30 cellular contexts compared by ENCODE assay signal in genomic region chr6:121695346-121695745, GRCh38.
DNase-seq lines count a peak whose midpoint lies in the region; ATAC-seq and TF ChIP-seq lines count a peak whose summit lies in the region.
"Had no signal": no experiment of that assay in that cellular context is flagged by ENCODE, and none has a peak within 500 bp of the region (broad histone marks: within the 10 kb centered on the region; RNA-seq: fewer than 3 reads in every experiment).

No MANE protein-coding gene starts in this region.

- H3K4me1 Mint-ChIP-seq in T-helper 2 cell treated with Interferon-gamma antibody and Interleukin-4, amounts not matched to agents 5 μg/mL and 100 μg/mL, for 36 hours (ENCODE audit: low read depth): peaks cover 5% of the 10 kb centered on the region
- H3K4me1 Mint-ChIP-seq in endodermal cell: peaks cover 9% of the 10 kb centered on the region
- H3K4me1 Mint-ChIP-seq: activated CD8-positive, alpha-beta memory T cell treated with anti-CD3 and anti-CD28 coated beads, Interleukin-2, amount 10 ng/mL, durations not matched to agents 7 days and 5 days; CD4-positive, alpha-beta memory T cell; natural killer cell; T-helper 17 cell had no signal

- no peak overlapping the region for H3K4me3 Mint-ChIP-seq in T-helper 2 cell treated with Interferon-gamma antibody and Interleukin-4, amounts not matched to agents 5 μg/mL and 100 μg/mL, for 36 hours
- no peak overlapping the region for H3K4me3 Mint-ChIP-seq in endodermal cell
- H3K4me3 Mint-ChIP-seq: activated CD8-positive, alpha-beta memory T cell treated with anti-CD3 and anti-CD28 coated beads, Interleukin-2, amount 10 ng/mL, durations not matched to agents 7 days and 5 days; CD4-positive, alpha-beta memory T cell; natural killer cell; stimulated activated naive CD8-positive, alpha-beta T cell treated with anti-CD3 and anti-CD28 coated beads, Interleukin-15, Interleukin-2, amounts not matched to agents 100 ng/mL and 50 ng/mL, for 24 hours; T-helper 17 cell had no signal

- no peaks in the 10 kb centered on the region for H3K27me3 ChIP-seq in ACC112 (ENCODE audit: insufficient read depth, low read length)
- H3K27me3 ChIP-seq in endodermal cell (ENCODE audit: control insufficient read depth, insufficient read depth, low read length, poor library complexity, severe bottlenecking): no peaks in the 10 kb centered on the region
- H3K27me3 ChIP-seq: body of pancreas, esophagus squamous epithelium, testis had no signal

- no peaks in the 10 kb centered on the region for H3K9me3 ChIP-seq in endodermal cell (ENCODE audit: control insufficient read depth, low read length)
- H3K9me3 ChIP-seq: body of pancreas, esophagus squamous epithelium, lower lobe of right lung, testis had no signal

- peak overlapping the region; percentile 65 for H2AFZ ChIP-seq in ACC112 (ENCODE audit: low read length, unreplicated experiment)

- H3K9me3 Mint-ChIP-seq in T-helper 2 cell treated with Interferon-gamma antibody and Interleukin-4, amounts not matched to agents 5 μg/mL and 100 μg/mL, for 36 hours: no peaks in the 10 kb centered on the region
- H3K9me3 Mint-ChIP-seq in endodermal cell: no peaks in the 10 kb centered on the region

- H3K36me3 ChIP-seq in ACC112 (ENCODE audit: insufficient read depth, low read length): no peaks in the 10 kb centered on the region
- no peaks in the 10 kb centered on the region for H3K36me3 ChIP-seq in endodermal cell (ENCODE audit: control insufficient read depth, insufficient read depth, low read length)
- H3K36me3 ChIP-seq: esophagus squamous epithelium, lower lobe of right lung had no signal

- H3K9ac ChIP-seq in endodermal cell (ENCODE audit: extremely low read depth, low read length, poor library complexity, severe bottlenecking): no peak overlapping the region

- H3K36me3 Mint-ChIP-seq in T-helper 2 cell treated with Interferon-gamma antibody and Interleukin-4, amounts not matched to agents 5 μg/mL and 100 μg/mL, for 36 hours (ENCODE audit: low read depth): no peaks in the 10 kb centered on the region
- H3K36me3 Mint-ChIP-seq in endodermal cell (ENCODE audit: low read depth): no peaks in the 10 kb centered on the region
- H3K36me3 Mint-ChIP-seq: activated CD8-positive, alpha-beta memory T cell treated with anti-CD3 and anti-CD28 coated beads, Interleukin-2, amount 10 ng/mL, durations not matched to agents 7 days and 5 days; CD4-positive, alpha-beta memory T cell had no signal

- 72 to 91% methylated on average over 3 of the region's 3 CpGs for WGBS in endodermal cell (ENCODE audit: insufficient coverage in 1 of 2, insufficient read length in 1 of 2), 2 experiments

- H3K4me1 ChIP-seq in ACC112 (ENCODE audit: control insufficient read depth, insufficient read depth, low read length, unreplicated experiment) (peaks cover 72% of the 10 kb centered on the region), endodermal cell (ENCODE audit: control insufficient read depth, insufficient read depth, low read length) (no peaks in the 10 kb centered on the region)
- H3K4me1 ChIP-seq: lower lobe of right lung had no signal

- DNase-seq in glomerular visceral epithelial cell (ENCODE audit: extremely low spot score) (peak; percentile 21), sciatic nerve (ENCODE audit: low spot score) (no peak), islet precursor cell (no peak), OCI-M2 (lab: John Stamatoyannopoulos, UW; ENCODE audit: unreplicated experiment) (no peak), endodermal cell (no peak)
- DNase-seq in T-helper 2 cell treated with Interferon-gamma antibody and Interleukin-4, amounts not matched to agents 5 μg/mL and 100 μg/mL, for 36 hours (ENCODE audit: low spot score): no peak
- DNase-seq: activated CD4-positive, alpha-beta T cell treated with anti-CD3 and anti-CD28 coated beads, Interleukin-2, amount 50 U/mL, for 4 hours; activated CD8-positive, alpha-beta memory T cell treated with anti-CD3 and anti-CD28 coated beads, Interleukin-2, amount 10 ng/mL, durations not matched to agents 7 days and 5 days; activated T-cell treated with anti-CD3 and anti-CD28 coated beads, Interleukin-2, amount 50 U/mL, for 48 hours; body of pancreas; CD4-positive, alpha-beta memory T cell; dorsolateral prefrontal cortex; esophagus squamous epithelium; KBM-7; lower lobe of right lung; natural killer cell; NCI-H1105; NCI-H187; NCI-H2171 treated with DMSO at 0.1 percent for 48 hours; NCI-H526; NK-92 treated with Interleukin-12 subunit alpha and Interleukin-12 subunit beta, amount 100 ng/mL, for 24 hours; occipital lobe; PC-3; stimulated activated CD4-positive, alpha-beta T cell treated with anti-CD3 and anti-CD28 coated beads, Interleukin-1b, Interleukin-23, amount 100 ng/mL, for 48 hours; T-helper 17 cell; testis had no signal

- no peaks in the 10 kb centered on the region for H3K27me3 Mint-ChIP-seq in T-helper 2 cell treated with Interferon-gamma antibody and Interleukin-4, amounts not matched to agents 5 μg/mL and 100 μg/mL, for 36 hours (ENCODE audit: low read depth)
- H3K27me3 Mint-ChIP-seq in endodermal cell (ENCODE audit: insufficient read depth): no peaks in the 10 kb centered on the region
- H3K27me3 Mint-ChIP-seq: activated CD8-positive, alpha-beta memory T cell treated with anti-CD3 and anti-CD28 coated beads, Interleukin-2, amount 10 ng/mL, durations not matched to agents 7 days and 5 days; CD4-positive, alpha-beta memory T cell; stimulated activated naive CD8-positive, alpha-beta T cell treated with anti-CD3 and anti-CD28 coated beads, Interleukin-15, Interleukin-2, amounts not matched to agents 100 ng/mL and 50 ng/mL, for 24 hours; T-helper 17 cell had no signal

- H3K27ac ChIP-seq in ACC112 (ENCODE audit: low read depth, low read length) (peak overlapping the region; percentile 41), endodermal cell (ENCODE audit: low read depth, low read length) (no peak overlapping the region)
- H3K27ac ChIP-seq: body of pancreas, esophagus squamous epithelium, lower lobe of right lung, testis had no signal

- no peak overlapping the region for H3K27ac Mint-ChIP-seq in T-helper 2 cell treated with Interferon-gamma antibody and Interleukin-4, amounts not matched to agents 5 μg/mL and 100 μg/mL, for 36 hours
- no peak overlapping the region for H3K27ac Mint-ChIP-seq in endodermal cell
- H3K27ac Mint-ChIP-seq: activated CD8-positive, alpha-beta memory T cell treated with anti-CD3 and anti-CD28 coated beads, Interleukin-2, amount 10 ng/mL, durations not matched to agents 7 days and 5 days; CD4-positive, alpha-beta memory T cell; natural killer cell; stimulated activated naive CD8-positive, alpha-beta T cell treated with anti-CD3 and anti-CD28 coated beads, Interleukin-15, Interleukin-2, amounts not matched to agents 100 ng/mL and 50 ng/mL, for 24 hours; T-helper 17 cell had no signal

- intact Hi-C loops in sciatic nerve (cut with DNase I): no loop called here

- H3K79me2 ChIP-seq in ACC112 (ENCODE audit: control insufficient read depth, insufficient read depth, low read length, unreplicated experiment): no peaks in the 10 kb centered on the region

- H3K4me3 ChIP-seq in ACC112 (ENCODE audit: low read depth, low read length): 0 out of 2 replicates have a peak overlapping the region, but pooled peaks have one; percentile 23
- no peak overlapping the region for H3K4me3 ChIP-seq in endodermal cell (ENCODE audit: low read length)
- H3K4me3 ChIP-seq: body of pancreas, esophagus squamous epithelium, lower lobe of right lung, testis had no signal

- no peak for TF ChIP-seq CTCF in endodermal cell (conservative IDR thresholded peaks at IDR 0.05)

- ATAC-seq in SK-N-SH treated with all-trans-retinoic acid at 6 μM for 48 hours: peak; percentile 15
- ATAC-seq in sciatic nerve: peak; percentile 9
- ATAC-seq: activated CD4-positive, CD25-positive, alpha-beta regulatory T cell treated with anti-CD3 and anti-CD28 coated beads, Interleukin-2, amount 50 U/mL, for 24 hours; activated CD8-positive, alpha-beta memory T cell treated with anti-CD3 and anti-CD28 coated beads, Interleukin-2, amount 10 ng/mL, durations not matched to agents 7 days and 5 days; body of pancreas; lower lobe of right lung; natural killer cell; PC-3; T-helper 17 cell had no signal

TF ChIP-seq in SK-N-SH treated with all-trans-retinoic acid at 6 μM for 48 hours, 23 proteins besides CTCF, POLR2A, EP300 and RAD21 (continues in another document):
- TF ChIP-seq ZFP3 (CRISPR knock-in tag; IDR thresholded peaks at IDR 0.05) (no peak), TSHZ2 (CRISPR knock-in tag; IDR thresholded peaks at IDR 0.05) (no peak), OSR1 (CRISPR knock-in tag; IDR thresholded peaks at IDR 0.05) (no peak), BACH2 (CRISPR knock-in tag; IDR thresholded peaks at IDR 0.05; ENCODE audit: borderline replicate concordance) (no peak), ZFP30 (CRISPR knock-in tag; IDR thresholded peaks at IDR 0.05) (no peak), PPARA (CRISPR knock-in tag; IDR thresholded peaks at IDR 0.05; ENCODE audit: borderline replicate concordance) (no peak)
